ENCODE assay signal across 10 cellular contexts in the genomic region with DNA sequence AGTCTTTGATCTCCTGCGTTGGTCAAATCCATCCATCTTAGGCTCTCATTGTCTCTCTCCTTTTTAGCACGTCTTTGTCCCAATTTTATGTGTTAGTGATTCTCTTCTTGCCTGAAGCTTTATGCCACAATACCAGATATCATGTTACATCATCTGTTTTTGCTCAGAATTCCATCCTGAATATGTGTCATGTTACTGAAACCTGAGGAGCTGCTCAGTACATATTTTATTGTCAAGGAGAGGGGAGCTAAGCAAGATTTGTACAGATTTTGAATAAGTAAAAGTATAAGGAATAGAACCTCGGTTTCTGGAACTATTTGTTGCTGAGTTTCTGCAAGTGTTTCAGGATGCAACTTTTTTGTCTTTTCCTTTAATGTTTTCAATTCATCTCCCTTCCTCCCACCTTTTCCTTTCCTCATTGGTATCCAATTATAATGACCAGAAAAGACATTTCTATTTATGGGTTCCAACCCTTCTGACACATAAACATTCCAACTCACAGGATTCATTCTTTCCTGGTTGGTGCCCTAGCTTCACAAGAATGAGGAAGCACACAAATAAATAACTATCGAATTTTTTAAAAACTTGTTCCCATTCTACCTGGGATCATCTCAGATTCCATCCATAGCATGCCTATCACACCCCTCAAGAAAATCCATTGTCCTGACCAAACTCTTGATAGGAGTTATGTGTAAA.
DNase-seq lines count a peak whose midpoint lies in the region; ATAC-seq and TF ChIP-seq lines count a peak whose summit lies in the region.
"Had no signal": no experiment of that assay in that cellular context is flagged by ENCODE, and none has a peak within 500 bp of the region (broad histone marks: within the 10 kb centered on the region; RNA-seq: fewer than 3 reads in every experiment).

No MANE protein-coding gene starts in this region.

- H3K4me1 ChIP-seq in breast epithelium (no peaks in the 10 kb centered on the region), muscle layer of duodenum (ENCODE audit: control insufficient read depth in 1 of 2, insufficient read depth in 2 of 2, low read length in 2 of 2) (no peaks in the 10 kb centered on the region), thyroid gland (no peaks in the 10 kb centered on the region)

- H3K36me3 ChIP-seq in breast epithelium (no peaks in the 10 kb centered on the region), muscle layer of duodenum (ENCODE audit: control insufficient read depth in 1 of 2, insufficient read depth in 2 of 2, low read length in 2 of 2) (no peaks in the 10 kb centered on the region), thyroid gland (no peaks in the 10 kb centered on the region)
- H3K36me3 ChIP-seq: MG63 had no signal

- no peak for TF ChIP-seq CTCF in breast epithelium (IDR thresholded peaks at IDR 0.05)
- TF ChIP-seq CTCF in thyroid gland (IDR thresholded peaks at IDR 0.05) = no peak

- peak; percentile 61 for DNase-seq in Caki2 (ENCODE audit: low read depth)
- peak; percentile 16 for DNase-seq in NCI-H146 treated with DMSO at 0.1 percent for 48 hours (lab: John Stamatoyannopoulos, UW; ENCODE audit: unreplicated experiment)
- no peak for DNase-seq in breast epithelium (ENCODE audit: low spot score in 2 of 2)
- no peak for DNase-seq in ureter (ENCODE audit: low spot score)
- DNase-seq in thyroid gland = no peak
- DNase-seq in NCI-H187 (lab: John Stamatoyannopoulos, UW) = no peak
- DNase-seq: MG63 had no signal

- in situ Hi-C loops in Caki2 (cut with HindIII; ENCODE audit: low pct_unique_long_range_greater_than_20kb, low sequenced_read_pairs) = no loop called here

- H3K9me3 ChIP-seq in breast epithelium (no peaks in the 10 kb centered on the region), muscle layer of duodenum (ENCODE audit: control insufficient read depth in 1 of 2, low read length in 2 of 2) (peaks cover 0 to 3% of the 10 kb centered on the region in 2 donors), thyroid gland (no peaks in the 10 kb centered on the region)

- no peak for ATAC-seq in GM21447 (IDR thresholded peaks at IDR 0.05; ENCODE audit: unreplicated experiment)

- TF ChIP-seq POLR2A in breast epithelium (IDR thresholded peaks at IDR 0.05) (no peak), thyroid gland (IDR thresholded peaks at IDR 0.05) (no peak)

- intact Hi-C loops in breast epithelium (cut with DNase I; ENCODE audit: low total_unique reads) = no loop called here
- intact Hi-C loops in thyroid gland (cut with DNase I) = no loop called here

- H3K27ac ChIP-seq in breast epithelium (peak overlapping the region; percentile 46 to 68), muscle layer of duodenum (ENCODE audit: low read length) (peak overlapping the region; percentile 56), thyroid gland (no peak overlapping the region)

- H3K4me3 ChIP-seq in breast epithelium (no peak overlapping the region), muscle layer of duodenum (ENCODE audit: low read depth in 1 of 2, low read length in 2 of 2) (no peak overlapping the region), thyroid gland (replicated peaks in 1 of 3) (no peak overlapping the region)
- H3K4me3 ChIP-seq: lung, MG63 had no signal

- no peaks in the 10 kb centered on the region for H3K27me3 ChIP-seq in breast epithelium
- H3K27me3 ChIP-seq in muscle layer of duodenum (ENCODE audit: low read depth, low read length) = no peaks in the 10 kb centered on the region
- no peaks in the 10 kb centered on the region for H3K27me3 ChIP-seq in thyroid gland
- H3K27me3 ChIP-seq: MG63 had no signal

- WGBS in thyroid gland, 2 donors = 68 to 74% methylated on average over 4 of the region's 4 CpGs

Comparison
In these comparisons a context has a peak if more than half of its experiments do, and no peak if none do; other contexts are left out.
1. DNase-seq: peak in Caki2 (single experiment) and NCI-H146 treated with DMSO at 0.1 percent for 48 hours (single experiment); none in breast epithelium (0 of 2), ureter (single experiment), thyroid gland (0 of 2) and NCI-H187 (0 of 2).
2. H3K27ac ChIP-seq: peak in breast epithelium (2 of 2) and muscle layer of duodenum (single experiment); none in thyroid gland (0 of 3).